In genomic region chr10:11715815-11716494, GRCh38 we compare ENCODE assay signal across 17 cellular contexts. TPM values are rescaled to one million over a fixed set of nuclear protein-coding genes. Genes with fewer than 3 reads are reported as not detected.
DNase-seq lines count a peak whose midpoint lies in the region; ATAC-seq and TF ChIP-seq lines count a peak whose summit lies in the region.
"Had no signal": no experiment of that assay in that cellular context is flagged by ENCODE, and none has a peak within 500 bp of the region (broad histone marks: within the 10 kb centered on the region; RNA-seq: fewer than 3 reads in every experiment).

No MANE protein-coding gene starts in this region.

- H3K9me3 Mint-ChIP-seq in Caco-2 (ENCODE audit: unreplicated experiment) (no peaks in the 10 kb centered on the region), endodermal cell (no peaks in the 10 kb centered on the region)

- H3K9me3 ChIP-seq in Caco-2 (no peaks in the 10 kb centered on the region), PC-3 (ENCODE audit: low read length) (no peaks in the 10 kb centered on the region), endodermal cell (ENCODE audit: control insufficient read depth, low read length) (no peaks in the 10 kb centered on the region)

- H3K9ac ChIP-seq in PC-3 (ENCODE audit: low read length) (peak overlapping the region; percentile 84), endodermal cell (ENCODE audit: extremely low read depth, low read length, poor library complexity, severe bottlenecking) (no peak overlapping the region)

- no peaks in the 10 kb centered on the region for H3F3A ChIP-seq in PC-3 (ENCODE audit: low read length, unreplicated experiment)

- no peak overlapping the region for H3K27ac Mint-ChIP-seq in Caco-2 (ENCODE audit: unreplicated experiment)
- H3K27ac Mint-ChIP-seq in endodermal cell, result no peak overlapping the region
- H3K27ac Mint-ChIP-seq: activated CD8-positive, alpha-beta T cell treated with anti-CD3 and anti-CD28 coated beads for 36 hours; activated T-helper 2 cell treated with anti-CD3 and anti-CD28 coated beads, Interferon-gamma antibody, Interleukin-2, Interleukin-4, amounts not matched to agents 10 μg/mL and 5 μg/mL and 100 μg/mL, durations not matched to agents 14 hours and 24 hours and 36 hours had no signal

- H2AFZ ChIP-seq in PC-3 (ENCODE audit: low read length), result peak overlapping the region; percentile 44

- H3K36me3 Mint-ChIP-seq in Caco-2 (ENCODE audit: insufficient read depth, unreplicated experiment) (no peaks in the 10 kb centered on the region), endodermal cell (ENCODE audit: low read depth) (no peaks in the 10 kb centered on the region)

- H3K27me3 Mint-ChIP-seq in Caco-2 (ENCODE audit: insufficient read depth, unreplicated experiment) (no peaks in the 10 kb centered on the region), endodermal cell (ENCODE audit: insufficient read depth) (peaks cover 3% of the 10 kb centered on the region)

- H3K27me3 ChIP-seq in Caco-2 (replicated peaks; ENCODE audit: control insufficient read depth, insufficient read depth, low read length) (no peaks in the 10 kb centered on the region), PC-3 (ENCODE audit: low read length) (no peaks in the 10 kb centered on the region), endodermal cell (ENCODE audit: control insufficient read depth, insufficient read depth, low read length, poor library complexity, severe bottlenecking) (no peaks in the 10 kb centered on the region)
- H3K27me3 ChIP-seq: SJSA1 had no signal

- peak overlapping the region; percentile 100 for H3K27ac ChIP-seq in PC-3 (ENCODE audit: low read length)
- H3K27ac ChIP-seq in endodermal cell (ENCODE audit: low read depth, low read length), result no peak overlapping the region
- H3K27ac ChIP-seq: SJSA1 had no signal

- 93 to 95% methylated on average over 13 of the region's 13 CpGs for WGBS in endodermal cell (ENCODE audit: insufficient coverage in 1 of 2, insufficient read length in 1 of 2), 2 experiments

- H3K4me2 ChIP-seq in PC-3 (ENCODE audit: low read length), result peak overlapping the region; percentile 63

- H3K4me1 Mint-ChIP-seq in Caco-2 (ENCODE audit: low read depth, unreplicated experiment), result peaks cover 12% of the 10 kb centered on the region
- H3K4me1 Mint-ChIP-seq in endodermal cell, result no peaks in the 10 kb centered on the region

- H4K20me1 ChIP-seq in PC-3 (ENCODE audit: low read length), result no peaks in the 10 kb centered on the region

- peaks cover 14% of the 10 kb centered on the region for H3K4me1 ChIP-seq in Caco-2
- peaks cover 28% of the 10 kb centered on the region for H3K4me1 ChIP-seq in PC-3 (ENCODE audit: insufficient read depth, low read length)
- H3K4me1 ChIP-seq in endodermal cell (ENCODE audit: control insufficient read depth, insufficient read depth, low read length), result no peaks in the 10 kb centered on the region
- H3K4me1 ChIP-seq: SJSA1 had no signal

- POLR2A ChIA-PET in Caco-2 (lab: Charles Lee) (no interaction called here), PC-3 (lab: Charles Lee; ENCODE audit: unreplicated experiment) (interaction anchor here (0.5 kb wide), 1 partner anchor 105 kb away, joined by 3 read pairs; the partner anchor contains the start of gene USP6NL)

- no peak overlapping the region for H3K4me3 ChIP-seq in Caco-2 (ENCODE audit: low read depth, low read length)
- 0 out of 2 replicates have a peak overlapping the region, but pooled peaks have one; percentile 18 for H3K4me3 ChIP-seq in PC-3 (ENCODE audit: low read length)
- no peak overlapping the region for H3K4me3 ChIP-seq in endodermal cell (ENCODE audit: low read length)
- H3K4me3 ChIP-seq: SJSA1 had no signal

- ATAC-seq in PC-3 (peak; percentile 94), esophagus mucosa (peak; percentile 74), sciatic nerve (peak; percentile 36), GM19397 (IDR thresholded peaks at IDR 0.05; ENCODE audit: unreplicated experiment) (no peak)
- ATAC-seq: activated CD8-positive, alpha-beta T cell treated with anti-CD3 and anti-CD28 coated beads for 36 hours had no signal

- peak overlapping the region; percentile 1 for H3K4me3 Mint-ChIP-seq in Caco-2 (ENCODE audit: unreplicated experiment)
- no peak overlapping the region for H3K4me3 Mint-ChIP-seq in endodermal cell
- H3K4me3 Mint-ChIP-seq: activated CD8-positive, alpha-beta T cell treated with anti-CD3 and anti-CD28 coated beads for 36 hours had no signal

- H3K79me2 ChIP-seq in PC-3 (ENCODE audit: low read length), result no peaks in the 10 kb centered on the region

- H3K9me2 ChIP-seq in PC-3 (replicated peaks; ENCODE audit: low read length), result no peaks in the 10 kb centered on the region

- CTCF ChIA-PET in Caco-2 (lab: Charles Lee) (interaction anchor here (1.9 kb wide), 1 partner anchor 9 kb away, joined by 7 read pairs; no protein-coding TSS in a partner anchor), PC-3 (lab: Charles Lee) (no interaction called here)

- peak; percentile 50 to 63 for DNase-seq in Caco-2
- peak; percentile 90 for DNase-seq in PC-3
- no peak for DNase-seq in sciatic nerve (ENCODE audit: low spot score)
- DNase-seq in D341Med (ENCODE audit: low spot score), result no peak
- DNase-seq in middle frontal gyrus (ENCODE audit: extremely low spot score, low spot score), result no peak
- no peak for DNase-seq in endodermal cell
- DNase-seq: activated CD8-positive, alpha-beta T cell treated with anti-CD3 and anti-CD28 coated beads for 36 hours; cortex of kidney; Karpas-422; NCI-H187 treated with DMSO at 0.1 percent for 48 hours; NCI-H82; stimulated activated naive CD4-positive, alpha-beta T cell treated with Interleukin-2 at 50 U/mL for 16 hours; T1000 had no signal

- TF ChIP-seq CTCF in Caco-2 (IDR thresholded peaks at IDR 0.05; ENCODE audit: insufficient read depth in 1 of 2, low read depth in 1 of 2, low read length in 1 of 2, severe bottlenecking in 1 of 2, unreplicated experiment in 1 of 2), result no peak
- no peak for TF ChIP-seq CTCF in PC-3 (conservative IDR thresholded peaks at IDR 0.05; ENCODE audit: low read depth, low read length)
- no peak for TF ChIP-seq CTCF in endodermal cell (conservative IDR thresholded peaks at IDR 0.05)

- intact Hi-C loops in Caco-2 (cut with micrococcal nuclease; ENCODE audit: unreplicated experiment), result loop anchor here (2.0 kb wide), 2 partner anchors 29 to 201 kb away; no protein-coding TSS in a partner anchor
- intact Hi-C loops in PC-3 (cut with micrococcal nuclease), result loop anchor here (1.0 kb wide), 2 partner anchors 31 to 104 kb away; no protein-coding TSS in a partner anchor
- intact Hi-C loops in sciatic nerve (cut with DNase I), result no loop called here

- BruUV-seq in Caco-2 (replicated peaks; lab: Mats Ljungman, UMichigan) (no TSS peak), PC-3 (replicated peaks; lab: Mats Ljungman, UMichigan) (no TSS peak)

- H3K36me3 ChIP-seq in Caco-2 (ENCODE audit: control insufficient read depth, insufficient read depth, low read length) (no peaks in the 10 kb centered on the region), PC-3 (ENCODE audit: low read depth, low read length) (no peaks in the 10 kb centered on the region), endodermal cell (ENCODE audit: control insufficient read depth, insufficient read depth, low read length) (no peaks in the 10 kb centered on the region)
- H3K36me3 ChIP-seq: SJSA1 had no signal

RNA-seq across cellular contexts. Expression of gene ECHDC3, which starts 26.2 kb away (rescaled TPM):
- total RNA-seq in Caco-2 (2022), result 27.9 and 30.1 TPM in 2 replicates
- not detected in 2 replicates for total RNA-seq in PC-3 (2014; rRNA removed)
- total RNA-seq in esophagus mucosa, result 17.8 TPM
- 8.6 TPM for total RNA-seq in sciatic nerve
- 10 to 100 TPM; 12.9 to 13.6 TPM for total RNA-seq in endodermal cell
- 9.7 TPM for polyA plus RNA-seq in endodermal cell (2013, experiment 1 of 2)
- 8.7 TPM for polyA plus RNA-seq in endodermal cell (2013, experiment 2 of 2)
- total RNA-seq: activated T-helper 2 cell treated with anti-CD3 and anti-CD28 coated beads, Interferon-gamma antibody, Interleukin-2, Interleukin-4, amounts not matched to agents 10 μg/mL and 5 μg/mL and 100 μg/mL, durations not matched to agents 14 hours and 24 hours and 36 hours had no signal

Comparison
In these comparisons a context has a peak if more than half of its experiments do, and no peak if none do; other contexts are left out.
1. DNase-seq: peak in Caco-2 (2 of 2) and PC-3 (single experiment); none in sciatic nerve (single experiment), D341Med (single experiment), middle frontal gyrus (single experiment) and endodermal cell (single experiment).